8 cellular contexts compared by ENCODE assay signal in the genomic region with DNA sequence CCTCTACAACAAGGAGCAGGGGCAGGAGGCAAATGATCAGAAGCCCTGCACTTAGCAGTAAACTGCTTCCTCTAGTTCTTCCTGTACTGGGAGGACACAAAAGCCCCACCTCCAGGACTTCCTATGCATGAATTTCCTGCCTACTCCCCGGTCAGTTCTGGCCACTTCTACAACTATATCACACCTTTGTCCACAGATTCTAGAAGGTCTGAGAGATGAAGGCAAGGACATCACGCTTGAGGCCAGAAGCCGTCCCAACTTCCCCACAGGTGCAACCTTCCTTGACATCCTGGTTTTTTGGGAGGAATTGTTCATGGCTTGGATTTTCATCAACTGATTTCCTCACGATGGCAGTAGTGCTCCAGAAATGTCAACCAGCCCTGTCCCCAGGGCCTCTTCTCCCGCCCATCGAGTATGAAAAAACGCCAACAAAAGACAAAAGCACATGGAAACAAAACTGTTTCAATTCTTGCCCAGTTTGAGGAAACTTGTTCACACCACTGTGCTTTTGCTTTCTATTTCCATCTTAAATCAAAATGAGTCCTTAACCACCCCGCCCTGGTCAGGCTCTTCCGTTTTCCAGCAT.
A peak's percentile ranks its signal among the peaks of the same experiment; 100 is the strongest.
DNase-seq lines count a peak whose midpoint lies in the region; ATAC-seq and TF ChIP-seq lines count a peak whose summit lies in the region.

No MANE protein-coding gene starts in this region.

- no peak overlapping the region for H3K27ac Mint-ChIP-seq in endodermal cell

- no peaks in the 10 kb centered on the region for H3K4me1 ChIP-seq in endodermal cell (ENCODE audit: control insufficient read depth, insufficient read depth, low read length)

- WGBS in endodermal cell (ENCODE audit: insufficient coverage in 1 of 2, insufficient read length in 1 of 2), 2 experiments, result 95% methylated on average over 9 of the region's 9 CpGs; no CpG with 5 or more reads in 1 of the 2 experiments

- peaks cover 48% of the 10 kb centered on the region for H3K9me3 ChIP-seq in endodermal cell (ENCODE audit: control insufficient read depth, low read length)

- H3K4me3 ChIP-seq in endodermal cell (ENCODE audit: low read length), result no peak overlapping the region

- peaks cover 43% of the 10 kb centered on the region for H3K9me3 Mint-ChIP-seq in endodermal cell

- H3K9ac ChIP-seq in endodermal cell (ENCODE audit: extremely low read depth, low read length, poor library complexity, severe bottlenecking), result no peak overlapping the region

- peaks cover 52% of the 10 kb centered on the region for H3K36me3 ChIP-seq in endodermal cell (ENCODE audit: control insufficient read depth, insufficient read depth, low read length)

- TF ChIP-seq CTCF in VCaP (conservative IDR thresholded peaks at IDR 0.05), result peak; percentile 56
- TF ChIP-seq CTCF in endodermal cell (conservative IDR thresholded peaks at IDR 0.05), result no peak

- H3K27ac ChIP-seq in VCaP (peak overlapping the region; percentile 46), caudate nucleus (ENCODE audit: low read depth, low read length) (peak overlapping the region; percentile 83), substantia nigra (ENCODE audit: low read depth, low read length, poor library complexity, severe bottlenecking) (peak overlapping the region; percentile 64), endodermal cell (ENCODE audit: low read depth, low read length) (no peak overlapping the region)

- H3K27me3 ChIP-seq in endodermal cell (ENCODE audit: control insufficient read depth, insufficient read depth, low read length, poor library complexity, severe bottlenecking), result no peaks in the 10 kb centered on the region

- no peak overlapping the region for H3K4me3 Mint-ChIP-seq in endodermal cell

- peaks cover 80% of the 10 kb centered on the region for H3K36me3 Mint-ChIP-seq in endodermal cell (ENCODE audit: low read depth)

- no peaks in the 10 kb centered on the region for H3K27me3 Mint-ChIP-seq in endodermal cell (ENCODE audit: insufficient read depth)

- peak in 34 of 61 donors; percentile 0 to 88 (median 30) for DNase-seq in caudate nucleus (lab: John Stamatoyannopoulos, UW)
- DNase-seq in mucosa of gallbladder (ENCODE audit: low spot score), result peak; percentile 93
- peak in 39 of 49 donors; percentile 1 to 89 (median 42) for DNase-seq in substantia nigra (lab: John Stamatoyannopoulos, UW)
- DNase-seq in endodermal cell, result no peak
- DNase-seq in OCI-M2 (lab: John Stamatoyannopoulos, UW; ENCODE audit: unreplicated experiment), result no peak

- ATAC-seq in GM18517 (IDR thresholded peaks at IDR 0.05; ENCODE audit: unreplicated experiment), result peak; percentile 58
- peak; percentile 51 for ATAC-seq in HG03097 (IDR thresholded peaks at IDR 0.05; ENCODE audit: low FRiP score, unreplicated experiment)

- no peaks in the 10 kb centered on the region for H3K4me1 Mint-ChIP-seq in endodermal cell

Comparison
In these comparisons a context has a peak if more than half of its experiments do, and no peak if none do; other contexts are left out.
1. DNase-seq: peak in caudate nucleus (34 of 61), mucosa of gallbladder (single experiment) and substantia nigra (39 of 49); none in endodermal cell (single experiment) and OCI-M2 (single experiment).